In genomic region chr12:106037524-106038298, GRCh38 we compare ENCODE assay signal across 1 cellular context.
TF ChIP-seq lines count a peak whose summit lies in the region.

No MANE protein-coding gene starts in this region.

TF ChIP-seq in IMR-90, 13 proteins besides CTCF, POLR2A, EP300 and RAD21:
- TF ChIP-seq BHLHE40 (IDR thresholded peaks at IDR 0.05; ENCODE audit: low read depth, low read length) (no peak), MAFK (IDR thresholded peaks at IDR 0.05; ENCODE audit: low read depth, low read length) (0 out of 2 replicates have a peak, but pooled peaks have one; percentile 26)
TF ChIP-seq in IMR-90: peak in this region for 1.
